Comparison of ENCODE assay signal across 15 cellular contexts in genomic region chr10:103110407-103110806, GRCh38.
A peak's percentile ranks its signal among the peaks of the same experiment; 100 is the strongest.
DNase-seq lines count a peak whose midpoint lies in the region; ATAC-seq, FAIRE-seq and TF ChIP-seq lines count a peak whose summit lies in the region.
"Had no signal": no experiment of that assay in that cellular context is flagged by ENCODE, and none has a peak within 500 bp of the region (broad histone marks: within the 10 kb centered on the region; RNA-seq: fewer than 3 reads in every experiment).

No MANE protein-coding gene starts in this region.

- no peak for DNase-seq in adipocyte (ENCODE audit: low read depth)
- no peak for DNase-seq in right atrium auricular region (ENCODE audit: low spot score)
- DNase-seq in stomach: no peak
- DNase-seq in stimulated activated CD4-positive, alpha-beta T cell treated with anti-CD3 and anti-CD28 coated beads, Interleukin-4, amount 100 ng/mL, for 1 hour: no peak
- no peak for DNase-seq in CD8-positive, alpha-beta T cell
- DNase-seq: activated B cell treated with CpG ODN at 0.5 μM for 24 hours; activated CD8-positive, alpha-beta memory T cell treated with anti-CD3 and anti-CD28 coated beads for 24 hours; left colon; SIG-M5 had no signal

- ATAC-seq in HG03159 (IDR thresholded peaks at IDR 0.05; ENCODE audit: unreplicated experiment) (no peak), HG03196 (IDR thresholded peaks at IDR 0.05; ENCODE audit: unreplicated experiment) (no peak)
- no peak for ATAC-seq in CD8-positive, alpha-beta T cell
- ATAC-seq: left colon; stimulated activated memory B cell treated with anti-CD40 and anti-IgM and Interleukin-4, amounts not matched to agents 10 μg/mL and 1 μg/mL and 100 μg/mL, for 72 hours had no signal

- intact Hi-C loops in stomach (cut with DNase I; ENCODE audit: low total_unique reads): no loop called here
- intact Hi-C loops in CD8-positive, alpha-beta T cell (cut with DNase I, micrococcal nuclease): no loop called here

- H3K9me3 ChIP-seq in adipocyte (ENCODE audit: control insufficient read depth, low read length) (no peaks in the 10 kb centered on the region), right atrium auricular region (no peaks in the 10 kb centered on the region), stomach (no peaks in the 10 kb centered on the region)
- no peaks in the 10 kb centered on the region for H3K9me3 ChIP-seq in CD8-positive, alpha-beta T cell (ENCODE audit: low read length)

- H3K4me1 Mint-ChIP-seq in CD8-positive, alpha-beta T cell (ENCODE audit: low read depth): peaks cover 12% of the 10 kb centered on the region

- no peak overlapping the region for H3K4me3 Mint-ChIP-seq in CD8-positive, alpha-beta T cell
- H3K4me3 Mint-ChIP-seq: activated B cell treated with CpG ODN at 0.5 μM for 24 hours; stimulated activated memory B cell treated with anti-CD40 and anti-IgM and Interleukin-4, amounts not matched to agents 10 μg/mL and 1 μg/mL and 100 μg/mL, for 72 hours; T-helper 2 cell treated with Interferon-gamma antibody and Interleukin-4, amounts not matched to agents 5 μg/mL and 100 μg/mL, for 36 hours had no signal

- peaks cover 19% of the 10 kb centered on the region for H3K36me3 ChIP-seq in adipocyte (ENCODE audit: control insufficient read depth, insufficient read depth, low read length, severe bottlenecking)
- H3K36me3 ChIP-seq in right atrium auricular region: peaks cover 6% of the 10 kb centered on the region
- H3K36me3 ChIP-seq in stomach: peaks cover 0 to 18% (median 11%) of the 10 kb centered on the region in 4 donors
- H3K36me3 ChIP-seq in CD8-positive, alpha-beta T cell (ENCODE audit: insufficient read depth, low read length): no peaks in the 10 kb centered on the region

- TF ChIP-seq EP300 in stomach (IDR thresholded peaks at IDR 0.05): no peak

- H3K27me3 Mint-ChIP-seq in CD8-positive, alpha-beta T cell (ENCODE audit: low read depth): no peaks in the 10 kb centered on the region
- H3K27me3 Mint-ChIP-seq: activated B cell treated with CpG ODN at 0.5 μM for 24 hours; stimulated activated memory B cell treated with anti-CD40 and anti-IgM and Interleukin-4, amounts not matched to agents 10 μg/mL and 1 μg/mL and 100 μg/mL, for 72 hours had no signal

- peak overlapping the region; percentile 63 for H3K4me3 ChIP-seq in adipocyte (ENCODE audit: low read length)
- H3K4me3 ChIP-seq in right atrium auricular region: no peak overlapping the region
- H3K4me3 ChIP-seq in stomach: no peak overlapping the region
- no peak overlapping the region for H3K4me3 ChIP-seq in CD8-positive, alpha-beta T cell (ENCODE audit: low read depth, low read length)

- H3K4me1 ChIP-seq in adipocyte (ENCODE audit: control insufficient read depth, insufficient read depth, low read length) (peaks cover 44% of the 10 kb centered on the region), right atrium auricular region (peaks cover 0 to 26% of the 10 kb centered on the region in 2 donors), stomach (peaks cover 21 to 55% (median 38%) of the 10 kb centered on the region in 4 donors)
- H3K4me1 ChIP-seq in CD8-positive, alpha-beta T cell (ENCODE audit: insufficient read depth, low read length): no peaks in the 10 kb centered on the region

- no peak for TF ChIP-seq POLR2A in stomach (IDR thresholded peaks at IDR 0.05)

- CTCF ChIA-PET in CD8-positive, alpha-beta T cell (lab: Charles Lee): interaction anchor here (1.0 kb wide), 1 partner anchor 10 kb away, joined by 3 read pairs; no protein-coding TSS in a partner anchor

- peak overlapping the region; percentile 62 for H3K9ac ChIP-seq in adipocyte (ENCODE audit: low read length)

- H3K27ac Mint-ChIP-seq in CD8-positive, alpha-beta T cell: no peak overlapping the region
- H3K27ac Mint-ChIP-seq: activated B cell treated with CpG ODN at 0.5 μM for 24 hours; T-helper 2 cell treated with Interferon-gamma antibody and Interleukin-4, amounts not matched to agents 5 μg/mL and 100 μg/mL, for 36 hours had no signal

- peaks cover 42% of the 10 kb centered on the region for H3K36me3 Mint-ChIP-seq in CD8-positive, alpha-beta T cell

- no peaks in the 10 kb centered on the region for H3K9me3 Mint-ChIP-seq in CD8-positive, alpha-beta T cell
- H3K9me3 Mint-ChIP-seq: activated B cell treated with CpG ODN at 0.5 μM for 24 hours; stimulated activated memory B cell treated with anti-CD40 and anti-IgM and Interleukin-4, amounts not matched to agents 10 μg/mL and 1 μg/mL and 100 μg/mL, for 72 hours; T-helper 2 cell treated with Interferon-gamma antibody and Interleukin-4, amounts not matched to agents 5 μg/mL and 100 μg/mL, for 36 hours had no signal

- H3K27ac ChIP-seq in right atrium auricular region: peak overlapping the region; percentile 36 to 56
- H3K27ac ChIP-seq in stomach: peak overlapping the region in 3 of 5 donors; percentile 37 to 67 (median 67)
- no peak overlapping the region for H3K27ac ChIP-seq in CD8-positive, alpha-beta T cell (ENCODE audit: low read depth, low read length)

- H3K27me3 ChIP-seq in adipocyte (replicated peaks; ENCODE audit: control insufficient read depth, insufficient read depth, low read length) (no peaks in the 10 kb centered on the region), right atrium auricular region (no peaks in the 10 kb centered on the region), stomach (no peaks in the 10 kb centered on the region)
- no peaks in the 10 kb centered on the region for H3K27me3 ChIP-seq in CD8-positive, alpha-beta T cell (ENCODE audit: insufficient read depth, low read length)

- POLR2A ChIA-PET in CD8-positive, alpha-beta T cell (lab: Charles Lee): interaction anchor here (0.8 kb wide), 1 partner anchor 286 kb away, joined by 3 read pairs; the partner anchor contains the start of gene ATP5MK

- FAIRE-seq in G401.6 (lab: Jason Lieb, UNC): peak; percentile 21
- FAIRE-seq: endometrium had no signal

- TF ChIP-seq CTCF in right atrium auricular region (IDR thresholded peaks at IDR 0.05) (no peak), stomach (IDR thresholded peaks at IDR 0.05) (no peak)
- TF ChIP-seq CTCF in CD8-positive, alpha-beta T cell (IDR thresholded peaks at IDR 0.05): no peak
